ENCODE assay signal across 1 cellular context in the genomic region with DNA sequence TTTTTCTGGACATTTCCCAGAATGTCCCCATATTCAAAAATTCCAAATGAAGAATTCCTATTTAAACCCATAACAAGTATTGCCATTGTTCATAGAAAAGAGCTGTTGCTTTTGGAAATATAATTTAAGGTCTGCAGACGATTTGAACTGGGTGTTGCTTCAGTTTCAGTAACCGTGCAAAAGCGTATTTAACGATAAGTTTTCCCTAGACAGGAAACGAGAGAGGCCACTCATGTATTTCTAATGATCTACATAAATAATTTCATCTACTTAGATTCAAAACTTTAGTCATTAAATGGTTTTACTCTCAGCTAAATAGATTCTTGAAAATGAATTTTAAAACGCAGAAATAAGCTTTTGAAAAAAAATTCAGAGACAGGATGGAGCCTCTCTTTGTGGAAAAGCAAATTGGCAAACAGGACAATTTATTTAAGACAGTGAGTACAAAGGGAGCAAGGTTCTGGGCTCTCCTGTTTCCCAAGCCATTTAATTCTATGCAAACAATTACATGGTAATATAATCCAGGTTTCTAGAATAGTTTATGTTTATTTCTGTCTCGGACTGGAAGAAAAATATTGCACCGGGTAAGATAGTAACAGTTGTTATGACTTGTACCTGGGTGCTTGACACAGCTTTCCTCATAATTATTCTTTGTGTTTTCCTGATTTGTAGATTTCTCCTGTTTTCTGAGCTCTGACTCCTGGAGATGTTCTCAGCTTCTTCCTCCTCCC.
A peak's percentile ranks its signal among the peaks of the same experiment; 100 is the strongest.
TF ChIP-seq lines count a peak whose summit lies in the region.

No MANE protein-coding gene starts in this region.

TF ChIP-seq in HEK293, 187 proteins besides CTCF, POLR2A, EP300 and RAD21 (continued from another document):
- TF ChIP-seq, protein P1, sequence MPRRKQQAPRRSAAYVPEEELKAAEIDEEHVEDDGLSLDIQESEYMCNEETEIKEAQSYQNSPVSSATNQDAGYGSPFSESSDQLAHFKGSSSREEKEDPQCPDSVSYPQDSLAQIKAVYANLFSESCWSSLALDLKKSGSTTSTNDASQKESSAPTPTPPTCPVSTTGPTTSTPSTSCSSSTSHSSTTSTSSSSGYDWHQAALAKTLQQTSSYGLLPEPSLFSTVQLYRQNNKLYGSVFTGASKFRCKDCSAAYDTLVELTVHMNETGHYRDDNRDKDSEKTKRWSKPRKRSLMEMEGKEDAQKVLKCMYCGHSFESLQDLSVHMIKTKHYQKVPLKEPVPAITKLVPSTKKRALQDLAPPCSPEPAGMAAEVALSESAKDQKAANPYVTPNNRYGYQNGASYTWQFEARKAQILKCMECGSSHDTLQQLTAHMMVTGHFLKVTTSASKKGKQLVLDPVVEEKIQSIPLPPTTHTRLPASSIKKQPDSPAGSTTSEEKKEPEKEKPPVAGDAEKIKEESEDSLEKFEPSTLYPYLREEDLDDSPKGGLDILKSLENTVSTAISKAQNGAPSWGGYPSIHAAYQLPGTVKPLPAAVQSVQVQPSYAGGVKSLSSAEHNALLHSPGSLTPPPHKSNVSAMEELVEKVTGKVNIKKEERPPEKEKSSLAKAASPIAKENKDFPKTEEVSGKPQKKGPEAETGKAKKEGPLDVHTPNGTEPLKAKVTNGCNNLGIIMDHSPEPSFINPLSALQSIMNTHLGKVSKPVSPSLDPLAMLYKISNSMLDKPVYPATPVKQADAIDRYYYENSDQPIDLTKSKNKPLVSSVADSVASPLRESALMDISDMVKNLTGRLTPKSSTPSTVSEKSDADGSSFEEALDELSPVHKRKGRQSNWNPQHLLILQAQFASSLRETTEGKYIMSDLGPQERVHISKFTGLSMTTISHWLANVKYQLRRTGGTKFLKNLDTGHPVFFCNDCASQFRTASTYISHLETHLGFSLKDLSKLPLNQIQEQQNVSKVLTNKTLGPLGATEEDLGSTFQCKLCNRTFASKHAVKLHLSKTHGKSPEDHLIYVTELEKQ (tag by site-specific recombination; IDR thresholded peaks at IDR 0.05; ENCODE audit: borderline replicate concordance): no peak
- TF ChIP-seq ZNF366 (tag by site-specific recombination; conservative IDR thresholded peaks at IDR 0.05): no peak
- TF ChIP-seq, protein P2, sequence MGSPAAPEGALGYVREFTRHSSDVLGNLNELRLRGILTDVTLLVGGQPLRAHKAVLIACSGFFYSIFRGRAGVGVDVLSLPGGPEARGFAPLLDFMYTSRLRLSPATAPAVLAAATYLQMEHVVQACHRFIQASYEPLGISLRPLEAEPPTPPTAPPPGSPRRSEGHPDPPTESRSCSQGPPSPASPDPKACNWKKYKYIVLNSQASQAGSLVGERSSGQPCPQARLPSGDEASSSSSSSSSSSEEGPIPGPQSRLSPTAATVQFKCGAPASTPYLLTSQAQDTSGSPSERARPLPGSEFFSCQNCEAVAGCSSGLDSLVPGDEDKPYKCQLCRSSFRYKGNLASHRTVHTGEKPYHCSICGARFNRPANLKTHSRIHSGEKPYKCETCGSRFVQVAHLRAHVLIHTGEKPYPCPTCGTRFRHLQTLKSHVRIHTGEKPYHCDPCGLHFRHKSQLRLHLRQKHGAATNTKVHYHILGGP (tag by site-specific recombination; IDR thresholded peaks at IDR 0.05): no peak
- TF ChIP-seq, protein P3, sequence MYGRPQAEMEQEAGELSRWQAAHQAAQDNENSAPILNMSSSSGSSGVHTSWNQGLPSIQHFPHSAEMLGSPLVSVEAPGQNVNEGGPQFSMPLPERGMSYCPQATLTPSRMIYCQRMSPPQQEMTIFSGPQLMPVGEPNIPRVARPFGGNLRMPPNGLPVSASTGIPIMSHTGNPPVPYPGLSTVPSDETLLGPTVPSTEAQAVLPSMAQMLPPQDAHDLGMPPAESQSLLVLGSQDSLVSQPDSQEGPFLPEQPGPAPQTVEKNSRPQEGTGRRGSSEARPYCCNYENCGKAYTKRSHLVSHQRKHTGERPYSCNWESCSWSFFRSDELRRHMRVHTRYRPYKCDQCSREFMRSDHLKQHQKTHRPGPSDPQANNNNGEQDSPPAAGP (tag by site-specific recombination; IDR thresholded peaks at IDR 0.05): no peak
- no peak for TF ChIP-seq KLF1 (tag by site-specific recombination; IDR thresholded peaks at IDR 0.05)
- TF ChIP-seq, protein P4, sequence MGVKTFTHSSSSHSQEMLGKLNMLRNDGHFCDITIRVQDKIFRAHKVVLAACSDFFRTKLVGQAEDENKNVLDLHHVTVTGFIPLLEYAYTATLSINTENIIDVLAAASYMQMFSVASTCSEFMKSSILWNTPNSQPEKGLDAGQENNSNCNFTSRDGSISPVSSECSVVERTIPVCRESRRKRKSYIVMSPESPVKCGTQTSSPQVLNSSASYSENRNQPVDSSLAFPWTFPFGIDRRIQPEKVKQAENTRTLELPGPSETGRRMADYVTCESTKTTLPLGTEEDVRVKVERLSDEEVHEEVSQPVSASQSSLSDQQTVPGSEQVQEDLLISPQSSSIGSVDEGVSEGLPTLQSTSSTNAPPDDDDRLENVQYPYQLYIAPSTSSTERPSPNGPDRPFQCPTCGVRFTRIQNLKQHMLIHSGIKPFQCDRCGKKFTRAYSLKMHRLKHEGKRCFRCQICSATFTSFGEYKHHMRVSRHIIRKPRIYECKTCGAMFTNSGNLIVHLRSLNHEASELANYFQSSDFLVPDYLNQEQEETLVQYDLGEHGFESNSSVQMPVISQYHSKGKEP (tag by site-specific recombination; IDR thresholded peaks at IDR 0.05): 0 out of 2 replicates have a peak, but pooled peaks have one; percentile 18
- TF ChIP-seq KLF8 (tag by site-specific recombination; IDR thresholded peaks at IDR 0.05): no peak
- TF ChIP-seq GLIS1 (tag by site-specific recombination; IDR thresholded peaks at IDR 0.05): no peak
- TF ChIP-seq, protein P5, sequence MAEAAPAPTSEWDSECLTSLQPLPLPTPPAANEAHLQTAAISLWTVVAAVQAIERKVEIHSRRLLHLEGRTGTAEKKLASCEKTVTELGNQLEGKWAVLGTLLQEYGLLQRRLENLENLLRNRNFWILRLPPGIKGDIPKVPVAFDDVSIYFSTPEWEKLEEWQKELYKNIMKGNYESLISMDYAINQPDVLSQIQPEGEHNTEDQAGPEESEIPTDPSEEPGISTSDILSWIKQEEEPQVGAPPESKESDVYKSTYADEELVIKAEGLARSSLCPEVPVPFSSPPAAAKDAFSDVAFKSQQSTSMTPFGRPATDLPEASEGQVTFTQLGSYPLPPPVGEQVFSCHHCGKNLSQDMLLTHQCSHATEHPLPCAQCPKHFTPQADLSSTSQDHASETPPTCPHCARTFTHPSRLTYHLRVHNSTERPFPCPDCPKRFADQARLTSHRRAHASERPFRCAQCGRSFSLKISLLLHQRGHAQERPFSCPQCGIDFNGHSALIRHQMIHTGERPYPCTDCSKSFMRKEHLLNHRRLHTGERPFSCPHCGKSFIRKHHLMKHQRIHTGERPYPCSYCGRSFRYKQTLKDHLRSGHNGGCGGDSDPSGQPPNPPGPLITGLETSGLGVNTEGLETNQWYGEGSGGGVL (tag by site-specific recombination; IDR thresholded peaks at IDR 0.05): no peak
- TF ChIP-seq, protein P6, sequence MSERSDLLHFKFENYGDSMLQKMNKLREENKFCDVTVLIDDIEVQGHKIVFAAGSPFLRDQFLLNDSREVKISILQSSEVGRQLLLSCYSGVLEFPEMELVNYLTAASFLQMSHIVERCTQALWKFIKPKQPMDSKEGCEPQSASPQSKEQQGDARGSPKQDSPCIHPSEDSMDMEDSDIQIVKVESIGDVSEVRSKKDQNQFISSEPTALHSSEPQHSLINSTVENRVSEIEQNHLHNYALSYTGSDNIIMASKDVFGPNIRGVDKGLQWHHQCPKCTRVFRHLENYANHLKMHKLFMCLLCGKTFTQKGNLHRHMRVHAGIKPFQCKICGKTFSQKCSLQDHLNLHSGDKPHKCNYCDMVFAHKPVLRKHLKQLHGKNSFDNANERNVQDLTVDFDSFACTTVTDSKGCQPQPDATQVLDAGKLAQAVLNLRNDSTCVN (tag by site-specific recombination; optimal IDR thresholded peaks at IDR 0.05): no peak
- TF ChIP-seq ZNF514 (tag by site-specific recombination; IDR thresholded peaks at IDR 0.05): no peak
- TF ChIP-seq ZNF544 (tag by site-specific recombination; IDR thresholded peaks at IDR 0.05): no peak
- no peak for TF ChIP-seq ZNF830 (tag by site-specific recombination; IDR thresholded peaks at IDR 0.05; ENCODE audit: low read depth)
- TF ChIP-seq, protein P7, sequence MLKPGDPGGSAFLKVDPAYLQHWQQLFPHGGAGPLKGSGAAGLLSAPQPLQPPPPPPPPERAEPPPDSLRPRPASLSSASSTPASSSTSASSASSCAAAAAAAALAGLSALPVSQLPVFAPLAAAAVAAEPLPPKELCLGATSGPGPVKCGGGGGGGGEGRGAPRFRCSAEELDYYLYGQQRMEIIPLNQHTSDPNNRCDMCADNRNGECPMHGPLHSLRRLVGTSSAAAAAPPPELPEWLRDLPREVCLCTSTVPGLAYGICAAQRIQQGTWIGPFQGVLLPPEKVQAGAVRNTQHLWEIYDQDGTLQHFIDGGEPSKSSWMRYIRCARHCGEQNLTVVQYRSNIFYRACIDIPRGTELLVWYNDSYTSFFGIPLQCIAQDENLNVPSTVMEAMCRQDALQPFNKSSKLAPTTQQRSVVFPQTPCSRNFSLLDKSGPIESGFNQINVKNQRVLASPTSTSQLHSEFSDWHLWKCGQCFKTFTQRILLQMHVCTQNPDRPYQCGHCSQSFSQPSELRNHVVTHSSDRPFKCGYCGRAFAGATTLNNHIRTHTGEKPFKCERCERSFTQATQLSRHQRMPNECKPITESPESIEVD (tag by site-specific recombination; IDR thresholded peaks at IDR 0.05): peak; percentile 75
- no peak for TF ChIP-seq ZNF571 (tag by site-specific recombination; IDR thresholded peaks at IDR 0.05)
- TF ChIP-seq, protein P8, sequence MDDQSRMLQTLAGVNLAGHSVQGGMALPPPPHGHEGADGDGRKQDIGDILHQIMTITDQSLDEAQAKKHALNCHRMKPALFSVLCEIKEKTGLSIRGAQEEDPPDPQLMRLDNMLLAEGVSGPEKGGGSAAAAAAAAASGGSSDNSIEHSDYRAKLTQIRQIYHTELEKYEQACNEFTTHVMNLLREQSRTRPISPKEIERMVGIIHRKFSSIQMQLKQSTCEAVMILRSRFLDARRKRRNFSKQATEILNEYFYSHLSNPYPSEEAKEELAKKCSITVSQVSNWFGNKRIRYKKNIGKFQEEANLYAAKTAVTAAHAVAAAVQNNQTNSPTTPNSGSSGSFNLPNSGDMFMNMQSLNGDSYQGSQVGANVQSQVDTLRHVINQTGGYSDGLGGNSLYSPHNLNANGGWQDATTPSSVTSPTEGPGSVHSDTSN (CRISPR knock-in tag; IDR thresholded peaks at IDR 0.05): no peak
- no peak for TF ChIP-seq ZNF629 (tag by site-specific recombination; IDR thresholded peaks at IDR 0.05)
- no peak for TF ChIP-seq ZFP3 (tag by site-specific recombination; IDR thresholded peaks at IDR 0.05; ENCODE audit: low read depth)
- TF ChIP-seq ZNF747 (tag by site-specific recombination; IDR thresholded peaks at IDR 0.05): no peak
- TF ChIP-seq, protein P9, sequence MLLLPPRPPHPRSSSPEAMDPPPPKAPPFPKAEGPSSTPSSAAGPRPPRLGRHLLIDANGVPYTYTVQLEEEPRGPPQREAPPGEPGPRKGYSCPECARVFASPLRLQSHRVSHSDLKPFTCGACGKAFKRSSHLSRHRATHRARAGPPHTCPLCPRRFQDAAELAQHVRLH (tag by site-specific recombination; IDR thresholded peaks at IDR 0.05): no peak
- TF ChIP-seq, protein P10, sequence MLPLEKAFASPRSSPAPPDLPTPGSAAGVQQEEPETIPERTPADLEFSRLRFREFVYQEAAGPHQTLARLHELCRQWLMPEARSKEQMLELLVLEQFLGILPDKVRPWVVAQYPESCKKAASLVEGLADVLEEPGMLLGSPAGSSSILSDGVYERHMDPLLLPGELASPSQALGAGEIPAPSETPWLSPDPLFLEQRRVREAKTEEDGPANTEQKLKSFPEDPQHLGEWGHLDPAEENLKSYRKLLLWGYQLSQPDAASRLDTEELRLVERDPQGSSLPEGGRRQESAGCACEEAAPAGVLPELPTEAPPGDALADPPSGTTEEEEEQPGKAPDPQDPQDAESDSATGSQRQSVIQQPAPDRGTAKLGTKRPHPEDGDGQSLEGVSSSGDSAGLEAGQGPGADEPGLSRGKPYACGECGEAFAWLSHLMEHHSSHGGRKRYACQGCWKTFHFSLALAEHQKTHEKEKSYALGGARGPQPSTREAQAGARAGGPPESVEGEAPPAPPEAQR (tag by site-specific recombination; IDR thresholded peaks at IDR 0.05): no peak
